Comparison of ENCODE assay signal across 18 cellular contexts in the genomic region with DNA sequence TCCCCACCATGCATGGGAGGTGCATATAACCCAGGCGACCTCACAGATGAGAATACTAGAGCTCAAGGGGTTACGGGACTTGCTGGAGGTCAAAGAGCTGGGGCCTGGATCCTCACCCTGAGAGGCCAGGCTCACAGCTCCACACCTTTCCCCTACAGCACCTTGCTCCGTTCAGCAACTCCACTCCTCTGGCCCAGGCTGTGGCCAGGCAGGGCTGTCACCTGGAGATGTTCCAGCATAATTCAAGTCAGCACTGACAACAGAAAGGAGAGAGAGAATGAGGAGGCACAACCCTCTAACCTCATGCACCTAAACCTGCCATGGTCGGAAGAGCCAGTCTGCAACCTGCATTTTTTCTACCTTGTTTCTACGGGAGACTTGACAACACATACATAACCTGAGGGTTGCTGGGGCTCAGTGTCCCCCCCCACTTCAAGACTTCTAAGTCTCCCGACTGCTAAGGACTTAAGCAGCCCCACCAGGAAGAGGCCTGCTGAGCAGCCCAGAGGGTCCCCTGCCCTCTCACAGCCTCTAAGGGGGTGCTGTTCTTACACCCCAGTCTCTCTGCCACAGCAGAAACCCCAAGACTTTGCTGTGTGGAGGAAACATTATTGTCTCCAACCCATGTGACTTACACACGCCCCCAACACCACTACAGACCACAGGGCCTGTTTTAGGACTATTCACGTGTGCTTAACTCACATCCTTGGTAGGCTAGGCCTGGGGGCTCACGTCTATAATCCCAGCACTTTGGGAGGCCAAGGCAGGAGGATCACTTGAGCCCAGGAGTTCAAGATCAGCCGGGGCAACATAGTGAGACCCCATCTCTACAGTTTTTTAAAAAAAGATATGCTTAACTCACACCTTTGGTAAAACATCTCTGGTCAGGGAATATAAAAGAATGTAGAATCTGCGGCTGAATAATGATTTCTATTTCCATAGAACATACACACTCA.
A peak's percentile ranks its signal among the peaks of the same experiment; 100 is the strongest.
DNase-seq lines count a peak whose midpoint lies in the region; ATAC-seq lines count a peak whose summit lies in the region.
"Had no signal": no experiment of that assay in that cellular context is flagged by ENCODE, and none has a peak within 500 bp of the region (broad histone marks: within the 10 kb centered on the region; RNA-seq: fewer than 3 reads in every experiment).

No MANE protein-coding gene starts in this region.

- peak overlapping the region; percentile 66 for H3K27ac Mint-ChIP-seq in activated T-cell treated with anti-CD3 and anti-CD28 coated beads, Interleukin-2, amount 50 U/mL, for 72 hours
- peak overlapping the region; percentile 49 for H3K27ac Mint-ChIP-seq in activated CD4-positive, alpha-beta memory T cell treated with anti-CD3 and anti-CD28 coated beads, Interleukin-2, amount 10 ng/mL, durations not matched to agents 7 days and 5 days

- peaks cover 74% of the 10 kb centered on the region for H3K4me1 Mint-ChIP-seq in activated T-cell treated with anti-CD3 and anti-CD28 coated beads, Interleukin-2, amount 50 U/mL, for 72 hours (ENCODE audit: low read depth)
- H3K4me1 Mint-ChIP-seq in activated CD4-positive, alpha-beta memory T cell treated with anti-CD3 and anti-CD28 coated beads, Interleukin-2, amount 10 ng/mL, durations not matched to agents 7 days and 5 days, result peaks cover 70% of the 10 kb centered on the region

- H3K9me3 Mint-ChIP-seq in activated T-cell treated with anti-CD3 and anti-CD28 coated beads, Interleukin-2, amount 50 U/mL, for 72 hours, result no peaks in the 10 kb centered on the region
- H3K9me3 Mint-ChIP-seq in activated CD4-positive, alpha-beta memory T cell treated with anti-CD3 and anti-CD28 coated beads, Interleukin-2, amount 10 ng/mL, durations not matched to agents 7 days and 5 days, result no peaks in the 10 kb centered on the region

- H3K27ac ChIP-seq in layer of hippocampus (ENCODE audit: low read depth, low read length), result peak overlapping the region; percentile 15
- H3K27ac ChIP-seq in substantia nigra (ENCODE audit: low read depth, low read length, poor library complexity, severe bottlenecking), result peak overlapping the region; percentile 16
- H3K27ac ChIP-seq: colonic mucosa, sigmoid colon had no signal

- H3K27me3 ChIP-seq in layer of hippocampus (ENCODE audit: control insufficient read depth, insufficient read depth, low read length), result no peaks in the 10 kb centered on the region
- H3K27me3 ChIP-seq: colonic mucosa, sigmoid colon had no signal

- H3K36me3 Mint-ChIP-seq in activated T-cell treated with anti-CD3 and anti-CD28 coated beads, Interleukin-2, amount 50 U/mL, for 72 hours (ENCODE audit: insufficient read depth in 2 of 2), result peaks cover 35 to 64% of the 10 kb centered on the region in 2 donors
- H3K36me3 Mint-ChIP-seq in activated CD4-positive, alpha-beta memory T cell treated with anti-CD3 and anti-CD28 coated beads, Interleukin-2, amount 10 ng/mL, durations not matched to agents 7 days and 5 days (ENCODE audit: low read depth), result peaks cover 88% of the 10 kb centered on the region

- H3K27me3 Mint-ChIP-seq in activated T-cell treated with anti-CD3 and anti-CD28 coated beads, Interleukin-2, amount 50 U/mL, for 72 hours (ENCODE audit: low read depth), result no peaks in the 10 kb centered on the region
- no peaks in the 10 kb centered on the region for H3K27me3 Mint-ChIP-seq in activated CD4-positive, alpha-beta memory T cell treated with anti-CD3 and anti-CD28 coated beads, Interleukin-2, amount 10 ng/mL, durations not matched to agents 7 days and 5 days

- POLR2A ChIA-PET in activated CD4-positive, alpha-beta memory T cell treated with anti-CD3 and anti-CD28 coated beads, Interleukin-2, amount 10 ng/mL, durations not matched to agents 7 days and 5 days (lab: Charles Lee), result interaction anchor here (1.0 to 3.6 kb wide), 9 partner anchors 7 to 238 kb away, joined by 3 to 42 read pairs (median 4); no protein-coding TSS in a partner anchor

- ATAC-seq in activated T-cell treated with anti-CD3 and anti-CD28 coated beads, Interleukin-2, amount 50 U/mL, for 72 hours (replicated peaks in 1 of 2), result peak; percentile 7 to 59
- ATAC-seq in HG02798 (IDR thresholded peaks at IDR 0.05; ENCODE audit: poor library complexity, unreplicated experiment), result no peak

- peak in 1 of 2 donors; percentile 37 for DNase-seq in activated T-cell treated with anti-CD3 and anti-CD28 coated beads, Interleukin-2, amount 50 U/mL, for 72 hours
- DNase-seq in activated T-cell treated with anti-CD3 and anti-CD28 coated beads, Interleukin-2, amount 50 U/mL, for 48 hours, result no peak
- DNase-seq in activated CD4-positive, alpha-beta memory T cell treated with anti-CD3 and anti-CD28 coated beads, Interleukin-2, amount 10 ng/mL, durations not matched to agents 7 days and 5 days, result no peak
- DNase-seq in substantia nigra (lab: John Stamatoyannopoulos, UW) (peak in 1 of 49 donors; percentile 16), NCI-H2171 treated with DMSO at 0.1 percent for 48 hours (lab: John Stamatoyannopoulos, UW) (no peak), NCI-H2029 (lab: John Stamatoyannopoulos, UW) (no peak)
- DNase-seq: activated CD4-positive, alpha-beta T cell treated with anti-CD3 and anti-CD28 coated beads for 4 hours; activated effector memory CD4-positive, alpha-beta T cell treated with Interleukin-2 at 50 U/mL for 16 hours; colonic mucosa; erythroblast; mesendoderm; NCI-H1048; NCI-H2227 treated with DMSO at 0.1 percent for 48 hours; Right ventricle myocardium superior; sigmoid colon; stimulated activated CD4-positive, alpha-beta T cell treated with anti-CD3 and anti-CD28 coated beads, Interleukin-4, amount 100 ng/mL, for 24 hours had no signal

- CTCF ChIA-PET in activated CD4-positive, alpha-beta memory T cell treated with anti-CD3 and anti-CD28 coated beads, Interleukin-2, amount 10 ng/mL, durations not matched to agents 7 days and 5 days (lab: Charles Lee), result interaction anchor here (0.6 to 2.0 kb wide), 3 partner anchors 36 to 72 kb away, joined by 3 to 4 read pairs (median 4); no protein-coding TSS in a partner anchor

- H3K4me3 Mint-ChIP-seq in activated T-cell treated with anti-CD3 and anti-CD28 coated beads, Interleukin-2, amount 50 U/mL, for 72 hours, result no peak overlapping the region
- H3K4me3 Mint-ChIP-seq in activated CD4-positive, alpha-beta memory T cell treated with anti-CD3 and anti-CD28 coated beads, Interleukin-2, amount 10 ng/mL, durations not matched to agents 7 days and 5 days, result no peak overlapping the region
